8 cellular contexts compared by ENCODE assay signal in genomic region chr4:107094332-107094731, GRCh38. TPM values are rescaled to one million over a fixed set of nuclear protein-coding genes. Genes with fewer than 3 reads are reported as not detected.
DNase-seq lines count a peak whose midpoint lies in the region; ATAC-seq and TF ChIP-seq lines count a peak whose summit lies in the region.

No MANE protein-coding gene starts in this region.

- 88% methylated on average over 2 of the region's 2 CpGs for WGBS in esophagus muscularis mucosa

- TF ChIP-seq CTCF in esophagus muscularis mucosa (IDR thresholded peaks at IDR 0.05) (no peak), left ventricle myocardium inferior (IDR thresholded peaks at IDR 0.05; ENCODE audit: borderline replicate concordance) (no peak)

- intact Hi-C loops in esophagus muscularis mucosa (cut with DNase I) (no loop called here), left ventricle myocardium inferior (cut with micrococcal nuclease) (no loop called here)

- H3K4me1 ChIP-seq in esophagus muscularis mucosa (no peaks in the 10 kb centered on the region), left ventricle myocardium inferior (no peaks in the 10 kb centered on the region)

- ATAC-seq in GM21529 (IDR thresholded peaks at IDR 0.05; ENCODE audit: unreplicated experiment) = peak; percentile 82

- no peak for TF ChIP-seq EP300 in esophagus muscularis mucosa (IDR thresholded peaks at IDR 0.05)

- no peaks in the 10 kb centered on the region for H3K27me3 ChIP-seq in esophagus muscularis mucosa
- peaks cover 5% of the 10 kb centered on the region for H3K27me3 ChIP-seq in left ventricle myocardium inferior (ENCODE audit: low read depth)

- H3K36me3 ChIP-seq in esophagus muscularis mucosa = no peaks in the 10 kb centered on the region
- H3K36me3 ChIP-seq in left ventricle myocardium inferior = no peaks in the 10 kb centered on the region

- H3K9me3 ChIP-seq in esophagus muscularis mucosa (no peaks in the 10 kb centered on the region), left ventricle myocardium inferior (replicated peaks) (peaks cover 11% of the 10 kb centered on the region)

- H3K27ac ChIP-seq in esophagus muscularis mucosa (replicated peaks in 1 of 4) (no peak overlapping the region), left ventricle myocardium inferior (replicated peaks) (no peak overlapping the region)

- no peak for TF ChIP-seq POLR2A in esophagus muscularis mucosa (IDR thresholded peaks at IDR 0.05; ENCODE audit: low read depth)

- peak; percentile 40 for DNase-seq in D341Med (ENCODE audit: low spot score)
- peak; percentile 14 for DNase-seq in M059J (ENCODE audit: low read depth)
- peak; percentile 31 for DNase-seq in fibroblast of the conjunctiva (ENCODE audit: low read depth)
- DNase-seq in esophagus muscularis mucosa (ENCODE audit: extremely low spot score) = no peak
- no peak for DNase-seq in left ventricle myocardium inferior
- no peak for DNase-seq in NCI-H187 treated with DMSO at 0.1 percent for 48 hours (lab: John Stamatoyannopoulos, UW)
- no peak for DNase-seq in mesenteric fat pad (ENCODE audit: low spot score)

- H3K4me3 ChIP-seq in esophagus muscularis mucosa (no peak overlapping the region), left ventricle myocardium inferior (no peak overlapping the region)

RNA-seq across cellular contexts. Expression of gene DKK2, which starts 58.2 kb away (rescaled TPM):
- total RNA-seq in M059J (2014; rRNA removed; shearing (Covaris generic)) = 0.25 and 0.74 TPM in 2 replicates
- total RNA-seq in esophagus muscularis mucosa (1 to 10 TPM in 1 of 4 donors, under 1 TPM in 3; 0.52 to 1.8 (median 0.70) TPM), left ventricle myocardium inferior (4.2 TPM), mesenteric fat pad (0.77 TPM)

Comparison
In these comparisons a context has a peak if more than half of its experiments do, and no peak if none do; other contexts are left out.
1. DNase-seq: peak in D341Med (single experiment), M059J (single experiment) and fibroblast of the conjunctiva (single experiment); none in esophagus muscularis mucosa (single experiment), left ventricle myocardium inferior (single experiment), NCI-H187 treated with DMSO at 0.1 percent for 48 hours (single experiment) and mesenteric fat pad (single experiment).